In the genomic region with DNA sequence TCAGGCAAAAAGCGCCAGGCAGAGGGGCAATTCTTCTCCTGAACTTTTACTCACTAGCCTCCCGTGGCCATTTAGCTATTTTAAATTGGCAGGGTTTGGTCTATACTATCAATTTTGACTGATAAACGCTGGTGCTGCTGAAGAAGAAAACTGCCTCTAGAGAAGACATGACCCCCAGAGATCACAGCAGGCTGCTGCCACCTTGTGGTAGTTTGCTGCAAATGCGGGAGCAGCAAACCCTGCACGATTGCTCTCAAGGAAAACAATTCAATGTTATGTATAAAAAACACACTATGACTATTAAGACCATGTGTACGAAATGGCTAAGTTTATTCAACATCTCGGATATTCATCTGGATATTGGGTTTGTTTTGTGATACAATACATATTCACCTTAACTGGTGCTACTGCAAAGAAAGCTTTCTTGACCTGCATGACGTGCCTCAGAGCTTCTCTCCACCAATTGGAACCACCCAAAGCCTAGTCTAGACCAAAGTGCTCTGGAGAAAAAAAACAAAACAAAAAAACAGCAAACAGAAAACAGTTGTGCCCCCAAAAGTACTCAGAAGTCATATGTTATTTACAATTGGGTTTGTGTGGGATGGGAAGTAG, we compare ENCODE assay signal across 8 cellular contexts. TPM values are rescaled to one million over a fixed set of nuclear protein-coding genes. Genes with fewer than 3 reads are reported as not detected.
DNase-seq lines count a peak whose midpoint lies in the region; ATAC-seq and TF ChIP-seq lines count a peak whose summit lies in the region.

No MANE protein-coding gene starts in this region.

- no peak overlapping the region for H2AFZ ChIP-seq in OCI-LY1 (ENCODE audit: low read length)
- H2AFZ ChIP-seq in neuronal stem cell (ENCODE audit: low read length) = no peak overlapping the region

- intact Hi-C loops in esophagus squamous epithelium (cut with DNase I) = no loop called here

- H4K8ac ChIP-seq in neuronal stem cell (ENCODE audit: low read depth, low read length) = no peak overlapping the region

- no peak for TF ChIP-seq POLR2A in esophagus squamous epithelium (IDR thresholded peaks at IDR 0.05)

- H3K9me3 ChIP-seq in BLaER1 (no peaks in the 10 kb centered on the region), OCI-LY1 (ENCODE audit: low read length) (no peaks in the 10 kb centered on the region), esophagus squamous epithelium (no peaks in the 10 kb centered on the region), neuronal stem cell (replicated peaks in 1 of 2; ENCODE audit: control insufficient read depth in 2 of 2, insufficient read depth in 1 of 2, low read depth in 1 of 2, low read length in 2 of 2) (no peaks in the 10 kb centered on the region)

- H3K36me3 ChIP-seq in BLaER1 = peaks cover 91% of the 10 kb centered on the region
- peaks cover 86% of the 10 kb centered on the region for H3K36me3 ChIP-seq in OCI-LY1 (ENCODE audit: insufficient read depth, low read length)
- H3K36me3 ChIP-seq in esophagus squamous epithelium = peaks cover 4 to 75% (median 8%) of the 10 kb centered on the region in 3 donors
- peaks cover 50 to 82% of the 10 kb centered on the region in 2 donors for H3K36me3 ChIP-seq in neuronal stem cell (replicated peaks in 1 of 2; ENCODE audit: control insufficient read depth in 2 of 2, insufficient read depth in 2 of 2, low read length in 2 of 2)

- H3K27ac ChIP-seq in BLaER1 (no peak overlapping the region), OCI-LY1 (ENCODE audit: low read depth, low read length, poor library complexity, severe bottlenecking) (no peak overlapping the region), esophagus squamous epithelium (no peak overlapping the region), neuronal stem cell (replicated peaks; ENCODE audit: low read length) (no peak overlapping the region)

- H4K91ac ChIP-seq in neuronal stem cell (ENCODE audit: low read depth, low read length, poor library complexity) = no peak overlapping the region

- TF ChIP-seq CTCF in OCI-LY1 (IDR thresholded peaks at IDR 0.05; ENCODE audit: low read length) (peak; percentile 95), esophagus squamous epithelium (IDR thresholded peaks at IDR 0.05) (peak; percentile 67 to 94 (median 78))

- no peak overlapping the region for H2AK5ac ChIP-seq in neuronal stem cell (ENCODE audit: low read depth, low read length)

- H3K4me1 ChIP-seq in BLaER1 = peaks cover 11% of the 10 kb centered on the region
- no peaks in the 10 kb centered on the region for H3K4me1 ChIP-seq in OCI-LY1 (ENCODE audit: insufficient read depth, low read length, severe bottlenecking)
- H3K4me1 ChIP-seq in esophagus squamous epithelium = no peaks in the 10 kb centered on the region
- H3K4me1 ChIP-seq in neuronal stem cell (ENCODE audit: control insufficient read depth in 2 of 2, insufficient read depth in 1 of 2, low read depth in 1 of 2, low read length in 2 of 2) = no peaks in the 10 kb centered on the region

- H3K14ac ChIP-seq in neuronal stem cell (ENCODE audit: low read length) = no peak overlapping the region

- H4K20me1 ChIP-seq in BLaER1 (peaks cover 20% of the 10 kb centered on the region; the same call in 1 of the 2 replicates), OCI-LY1 (ENCODE audit: insufficient read depth, low read length) (no peaks in the 10 kb centered on the region)

- no peak overlapping the region for H3K18ac ChIP-seq in neuronal stem cell (ENCODE audit: low read length)

- ATAC-seq in GM18907 (IDR thresholded peaks at IDR 0.05; ENCODE audit: unreplicated experiment) (peak; percentile 77), HG03354 (IDR thresholded peaks at IDR 0.05; ENCODE audit: poor library complexity, severe bottlenecking, unreplicated experiment) (peak; percentile 83)

- no peak overlapping the region for H3K9ac ChIP-seq in BLaER1
- no peak overlapping the region for H3K9ac ChIP-seq in OCI-LY1 (ENCODE audit: low read length)
- H3K9ac ChIP-seq in neuronal stem cell (ENCODE audit: low read depth, low read length, poor library complexity) = no peak overlapping the region

- no peaks in the 10 kb centered on the region for H3K27me3 ChIP-seq in BLaER1
- no peaks in the 10 kb centered on the region for H3K27me3 ChIP-seq in OCI-LY1 (ENCODE audit: insufficient read depth, low read length)
- H3K27me3 ChIP-seq in esophagus squamous epithelium = no peaks in the 10 kb centered on the region
- no peaks in the 10 kb centered on the region for H3K27me3 ChIP-seq in neuronal stem cell (ENCODE audit: control insufficient read depth in 3 of 3, insufficient read depth in 3 of 3, low read depth in 1 of 3, low read length in 3 of 3)

- H3K9me2 ChIP-seq in OCI-LY1 (ENCODE audit: low read depth, low read length) = no peaks in the 10 kb centered on the region

- DNase-seq in activated T-cell treated with anti-CD3 and anti-CD28 coated beads for 24 hours (ENCODE audit: low read depth) = peak; percentile 65
- DNase-seq in esophagus squamous epithelium (lab: John Stamatoyannopoulos, UW) = no peak
- peak; percentile 43 for DNase-seq in neuronal stem cell (ENCODE audit: low spot score)
- peak; percentile 84 for DNase-seq in superior temporal gyrus (ENCODE audit: extremely low spot score)

- no peak overlapping the region for H2BK15ac ChIP-seq in neuronal stem cell (ENCODE audit: low read length)

- H3K4me2 ChIP-seq in BLaER1 (0 out of 2 replicates have a peak overlapping the region, but pooled peaks have one; percentile 7), OCI-LY1 (ENCODE audit: low read length) (no peak overlapping the region), neuronal stem cell (ENCODE audit: insufficient read depth, low read length, poor library complexity, severe bottlenecking) (no peak overlapping the region)

- no peak overlapping the region for H2BK12ac ChIP-seq in neuronal stem cell (ENCODE audit: low read length)

- WGBS in esophagus squamous epithelium, 2 donors = 28 to 32% methylated on average over 8 of the region's 8 CpGs
- WGBS in neuronal stem cell (ENCODE audit: extremely low coverage in 2 of 2, insufficient read length in 2 of 2, insufficient replicate concordance in 1 of 2), 2 donors = no CpG with 5 or more reads among the region's 8 CpGs

- no peak overlapping the region for H2BK5ac ChIP-seq in neuronal stem cell (ENCODE audit: low read length)

- H3K4me3 ChIP-seq in BLaER1 (no peak overlapping the region), OCI-LY1 (ENCODE audit: low read depth, low read length, poor library complexity, severe bottlenecking) (no peak overlapping the region), esophagus squamous epithelium (no peak overlapping the region), neuronal stem cell (ENCODE audit: low read length in 2 of 2) (no peak overlapping the region)

- H3K23ac ChIP-seq in neuronal stem cell (ENCODE audit: low read depth, low read length, poor library complexity) = no peak overlapping the region

- H3K4ac ChIP-seq in neuronal stem cell (ENCODE audit: low read length) = no peak overlapping the region

- H3F3A ChIP-seq in OCI-LY1 (ENCODE audit: insufficient read depth, low read length) = no peaks in the 10 kb centered on the region

- no peaks in the 10 kb centered on the region for H3K79me2 ChIP-seq in OCI-LY1 (ENCODE audit: insufficient read depth, low read length)

- no peaks in the 10 kb centered on the region for H3K79me1 ChIP-seq in neuronal stem cell (ENCODE audit: low read depth, low read length)

- H2BK120ac ChIP-seq in neuronal stem cell (ENCODE audit: low read depth, low read length) = no peak overlapping the region

RNA-seq across cellular contexts. Expression of gene IL17F, which starts 19.5 kb away (rescaled TPM):
- 1 to 10 TPM in 1 of 4 donors, not detected in 3; 1.4 TPM for total RNA-seq in esophagus squamous epithelium
- not detected for polyA plus RNA-seq in neuronal stem cell (2013, experiment 1 of 2)
- not detected for polyA plus RNA-seq in neuronal stem cell (2013, experiment 2 of 2)

RNA-seq across cellular contexts. Expression of gene MCM3, which starts 20.7 kb away (rescaled TPM):
- total RNA-seq in esophagus squamous epithelium = 10 to 100 TPM; 37.5 to 70.3 (median 47.7) TPM
- 102 TPM for polyA plus RNA-seq in neuronal stem cell (2013, experiment 1 of 2)
- polyA plus RNA-seq in neuronal stem cell (2013, experiment 2 of 2) = 98.5 TPM
